10 cellular contexts compared by ENCODE assay signal in the genomic region with DNA sequence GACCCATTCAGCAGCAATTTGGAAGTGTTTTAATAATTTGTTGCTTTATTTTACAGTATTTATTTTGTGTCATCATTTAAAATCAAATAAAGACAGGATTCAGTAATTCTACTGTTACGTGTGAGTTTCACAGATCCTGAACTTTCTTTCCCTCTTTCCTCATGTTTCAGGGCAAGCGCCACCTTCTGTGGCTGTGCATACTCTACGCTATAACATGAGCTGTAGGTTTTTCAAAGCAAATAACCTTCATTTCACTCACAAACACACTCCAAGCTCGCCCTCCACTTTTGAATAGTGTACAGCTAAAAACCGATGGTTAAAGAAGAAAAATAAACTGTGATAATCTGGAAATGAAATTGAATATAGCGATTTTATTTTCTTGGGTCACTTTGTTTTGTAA.
DNase-seq lines count a peak whose midpoint lies in the region; ATAC-seq, FAIRE-seq and TF ChIP-seq lines count a peak whose summit lies in the region.
"Had no signal": no experiment of that assay in that cellular context is flagged by ENCODE, and none has a peak within 500 bp of the region (broad histone marks: within the 10 kb centered on the region; RNA-seq: fewer than 3 reads in every experiment).

No MANE protein-coding gene starts in this region.

- no peak overlapping the region for H3K9ac ChIP-seq in OCI-LY3 (ENCODE audit: low read length)

- no peak for ATAC-seq in HG03342 (IDR thresholded peaks at IDR 0.05; ENCODE audit: unreplicated experiment)
- ATAC-seq: stimulated activated naive CD8-positive, alpha-beta T cell treated with anti-CD3 and anti-CD28 coated beads, Interleukin-15, Interleukin-2, amounts not matched to agents 100 U/mL and 50 U/mL, for 24 hours had no signal

- peak overlapping the region; percentile 2 for H3K4me3 ChIP-seq in A673 (ENCODE audit: low read depth, low read length, poor library complexity, severe bottlenecking)
- peak overlapping the region; percentile 71 for H3K4me3 ChIP-seq in OCI-LY3 (ENCODE audit: low read length)

- TF ChIP-seq CTCF in A673 (conservative IDR thresholded peaks at IDR 0.05; ENCODE audit: low read depth, low read length) (no peak), OCI-LY3 (IDR thresholded peaks at IDR 0.05; ENCODE audit: low read depth, low read length) (no peak)

- no TSS peak for BruUV-seq in A673 (replicated peaks; lab: Mats Ljungman, UMichigan)

- H3K4me1 ChIP-seq in A673 (ENCODE audit: insufficient read depth, low read length, poor library complexity, severe bottlenecking) (no peaks in the 10 kb centered on the region), OCI-LY3 (ENCODE audit: low read length) (peaks cover 4% of the 10 kb centered on the region; the same call in 1 of the 2 replicates)
- H3K4me1 ChIP-seq: foreskin keratinocyte had no signal

- H3K4me2 ChIP-seq in OCI-LY3 (ENCODE audit: low read length): peak overlapping the region; percentile 83

- no peaks in the 10 kb centered on the region for H3K9me3 ChIP-seq in A673 (ENCODE audit: low read depth, low read length, poor library complexity, severe bottlenecking)
- no peaks in the 10 kb centered on the region for H3K9me3 ChIP-seq in OCI-LY3 (ENCODE audit: insufficient read depth, low read length)

- H4K20me1 ChIP-seq in OCI-LY3 (ENCODE audit: insufficient read depth, low read length): no peaks in the 10 kb centered on the region

- POLR2A ChIA-PET in A673 (lab: Charles Lee; ENCODE audit: low non-redundant PET): no interaction called here

- no peak for TF ChIP-seq POLR2A in GM12892 (IDR thresholded peaks at IDR 0.05; ENCODE audit: low read depth, low read length)

- intact Hi-C loops in A673 (cut with micrococcal nuclease; ENCODE audit: unreplicated experiment): loop anchor here (2.0 to 10.0 kb wide), 3 partner anchors 403 to 1465 kb away; no protein-coding TSS in a partner anchor

- H3K36me3 ChIP-seq in A673 (ENCODE audit: insufficient read depth, low read length, poor library complexity, severe bottlenecking): no peaks in the 10 kb centered on the region
- no peaks in the 10 kb centered on the region for H3K36me3 ChIP-seq in OCI-LY3 (replicated peaks; ENCODE audit: low read depth, low read length)

- H3K27me3 ChIP-seq in A673 (replicated peaks; ENCODE audit: insufficient read depth, low read depth, low read length, poor library complexity) (no peaks in the 10 kb centered on the region), OCI-LY3 (ENCODE audit: low read depth, low read length) (no peaks in the 10 kb centered on the region)
- H3K27me3 ChIP-seq: foreskin keratinocyte had no signal

- CTCF ChIA-PET in A673 (lab: Charles Lee): interaction anchor here (1.0 to 1.5 kb wide), 2 partner anchors 14 to 532 kb away, joined by 3 to 17 read pairs; no protein-coding TSS in a partner anchor

- H3K79me2 ChIP-seq in OCI-LY3 (ENCODE audit: low read length): no peaks in the 10 kb centered on the region

- peak; percentile 29 for DNase-seq in A673 (ENCODE audit: low spot score)
- DNase-seq in H4 (ENCODE audit: low spot score): peak; percentile 3
- no peak for DNase-seq in activated CD4-positive, alpha-beta T cell treated with anti-CD3 and anti-CD28 coated beads for 1 hour
- DNase-seq in GM12892 (ENCODE audit: insufficient read length): no peak
- no peak for DNase-seq in stimulated activated CD4-positive, alpha-beta T cell treated with anti-CD3 and anti-CD28 coated beads, Interleukin-12 subunit alpha, Interleukin-12 subunit beta, amount 100 ng/mL, for 4 hours
- DNase-seq: stimulated activated naive CD8-positive, alpha-beta T cell treated with anti-CD3 and anti-CD28 coated beads, Interleukin-15, Interleukin-2, amounts not matched to agents 100 U/mL and 50 U/mL, for 24 hours had no signal

- peak; percentile 79 for FAIRE-seq in islet of Langerhans (lab: Jason Lieb, UNC)
- FAIRE-seq in GM12892 (lab: Jason Lieb, UNC): no peak

- H3K27ac ChIP-seq in A673 (ENCODE audit: low read depth, low read length, poor library complexity, severe bottlenecking) (no peak overlapping the region), OCI-LY3 (ENCODE audit: low read length) (no peak overlapping the region)
- H3K27ac ChIP-seq: foreskin keratinocyte had no signal

- peak overlapping the region; percentile 94; the same call in 1 of the 2 replicates for H2AFZ ChIP-seq in OCI-LY3 (ENCODE audit: low read depth, low read length)

Comparison
In these comparisons a context has a peak if more than half of its experiments do, and no peak if none do; other contexts are left out.
1. DNase-seq: peak in A673 (single experiment) and H4 (single experiment); none in activated CD4-positive, alpha-beta T cell treated with anti-CD3 and anti-CD28 coated beads for 1 hour (single experiment), GM12892 (single experiment) and stimulated activated CD4-positive, alpha-beta T cell treated with anti-CD3 and anti-CD28 coated beads, Interleukin-12 subunit alpha, Interleukin-12 subunit beta, amount 100 ng/mL, for 4 hours (single experiment).